28 cellular contexts compared by ENCODE assay signal in genomic region chr3:138899592-138899991, GRCh38. TPM values are rescaled to one million over a fixed set of nuclear protein-coding genes. Genes with fewer than 3 reads are reported as not detected.
"Had no signal": no experiment of that assay in that cellular context is flagged by ENCODE, and none has a peak within 500 bp of the region (broad histone marks: within the 10 kb centered on the region; RNA-seq: fewer than 3 reads in every experiment).

No MANE protein-coding gene starts in this region.

- H3K4me3 ChIP-seq: breast epithelium, esophagus squamous epithelium, lower lobe of right lung, neural progenitor cell, sigmoid colon, upper lobe of left lung, vagina had no signal

- H3K4me2 ChIP-seq: neural progenitor cell had no signal

- H3K27ac ChIP-seq: breast epithelium, esophagus squamous epithelium, lower lobe of right lung, neural progenitor cell, sigmoid colon, upper lobe of left lung, vagina had no signal

- H3K9me3 ChIP-seq: breast epithelium, esophagus squamous epithelium, lower lobe of right lung, sigmoid colon, upper lobe of left lung, vagina had no signal

- FAIRE-seq: endothelial cell of umbilical vein, keratinocyte, small intestine had no signal

- H3K27me3 ChIP-seq: breast epithelium, esophagus squamous epithelium, neural progenitor cell, sigmoid colon, upper lobe of left lung, vagina had no signal

- H3K4me1 ChIP-seq: breast epithelium, lower lobe of right lung, neural progenitor cell, sigmoid colon, vagina had no signal

- DNase-seq: activated CD4-positive, alpha-beta T cell treated with anti-CD3 and anti-CD28 coated beads for 36 hours; activated CD4-positive, alpha-beta T cell treated with anti-CD3 and anti-CD28 coated beads, Interleukin-2, amount 50 U/mL, for 4 hours; activated CD4-positive, CD25-positive, alpha-beta regulatory T cell; activated CD8-positive, alpha-beta memory T cell treated with anti-CD3 and anti-CD28 coated beads for 24 hours; activated effector memory CD4-positive, alpha-beta T cell treated with Interleukin-2 at 50 U/mL for 16 hours; activated naive CD4-positive, alpha-beta T cell treated with anti-CD3 and anti-CD28 coated beads for 36 hours; activated naive CD8-positive, alpha-beta T cell treated with anti-CD3 and anti-CD28 coated beads for 36 hours; central memory CD4-positive, alpha-beta T cell; esophagus squamous epithelium; foreskin fibroblast; head of caudate nucleus; hippocampal formation; lower lobe of right lung; mesenchymal stem cell; naive thymus-derived CD8-positive, alpha-beta T cell; posterior cingulate gyrus; sigmoid colon; small intestine; stimulated activated CD4-positive, alpha-beta T cell treated with anti-CD3 and anti-CD28 coated beads, Interleukin-4, amount 100 ng/mL, for 24 hours; substantia nigra; upper lobe of left lung had no signal

- ATAC-seq: activated CD4-positive, alpha-beta T cell treated with anti-CD3 and anti-CD28 coated beads for 36 hours; lower lobe of right lung; naive thymus-derived CD8-positive, alpha-beta T cell; stimulated activated effector memory CD8-positive, alpha-beta T cell treated with anti-CD3 and anti-CD28 coated beads, Interleukin-12 subunit alpha, Interleukin-12 subunit beta, amount 100 ng/mL, for 72 hours had no signal

- H3K9ac ChIP-seq: neural progenitor cell had no signal

- H3K36me3 ChIP-seq: breast epithelium, esophagus squamous epithelium, lower lobe of right lung, neural progenitor cell, sigmoid colon, upper lobe of left lung, vagina had no signal

- H2AFZ ChIP-seq: neural progenitor cell had no signal

RNA-seq across cellular contexts. Expression of gene FOXL2, which starts 47.3 kb away (rescaled TPM):
- total RNA-seq: activated CD4-positive, alpha-beta T cell treated with anti-CD3 and anti-CD28 coated beads for 36 hours; activated naive CD4-positive, alpha-beta T cell treated with anti-CD3 and anti-CD28 coated beads for 36 hours; activated naive CD8-positive, alpha-beta T cell treated with anti-CD3 and anti-CD28 coated beads for 36 hours; endothelial cell of umbilical vein; lower lobe of right lung; naive thymus-derived CD8-positive, alpha-beta T cell; sigmoid colon; T-helper 1 cell treated with Interleukin-12 subunit alpha and Interleukin-12 subunit beta and Interleukin-4 antibody, amounts not matched to agents 30 ng/mL and 1 ng/mL, for 36 hours had no signal
- polyA plus RNA-seq: endothelial cell of umbilical vein; naive thymus-derived CD8-positive, alpha-beta T cell; sigmoid colon; small intestine had no signal

RNA-seq across cellular contexts. Expression of gene FOXL2NB, which starts 47.4 kb away (rescaled TPM):
- total RNA-seq: activated CD4-positive, alpha-beta T cell treated with anti-CD3 and anti-CD28 coated beads for 36 hours; activated naive CD4-positive, alpha-beta T cell treated with anti-CD3 and anti-CD28 coated beads for 36 hours; activated naive CD8-positive, alpha-beta T cell treated with anti-CD3 and anti-CD28 coated beads for 36 hours; endothelial cell of umbilical vein; lower lobe of right lung; naive thymus-derived CD8-positive, alpha-beta T cell; sigmoid colon; T-helper 1 cell treated with Interleukin-12 subunit alpha and Interleukin-12 subunit beta and Interleukin-4 antibody, amounts not matched to agents 30 ng/mL and 1 ng/mL, for 36 hours had no signal
- polyA plus RNA-seq: naive thymus-derived CD8-positive, alpha-beta T cell; small intestine had no signal
